Comparison of ENCODE assay signal across 30 cellular contexts in the genomic region with DNA sequence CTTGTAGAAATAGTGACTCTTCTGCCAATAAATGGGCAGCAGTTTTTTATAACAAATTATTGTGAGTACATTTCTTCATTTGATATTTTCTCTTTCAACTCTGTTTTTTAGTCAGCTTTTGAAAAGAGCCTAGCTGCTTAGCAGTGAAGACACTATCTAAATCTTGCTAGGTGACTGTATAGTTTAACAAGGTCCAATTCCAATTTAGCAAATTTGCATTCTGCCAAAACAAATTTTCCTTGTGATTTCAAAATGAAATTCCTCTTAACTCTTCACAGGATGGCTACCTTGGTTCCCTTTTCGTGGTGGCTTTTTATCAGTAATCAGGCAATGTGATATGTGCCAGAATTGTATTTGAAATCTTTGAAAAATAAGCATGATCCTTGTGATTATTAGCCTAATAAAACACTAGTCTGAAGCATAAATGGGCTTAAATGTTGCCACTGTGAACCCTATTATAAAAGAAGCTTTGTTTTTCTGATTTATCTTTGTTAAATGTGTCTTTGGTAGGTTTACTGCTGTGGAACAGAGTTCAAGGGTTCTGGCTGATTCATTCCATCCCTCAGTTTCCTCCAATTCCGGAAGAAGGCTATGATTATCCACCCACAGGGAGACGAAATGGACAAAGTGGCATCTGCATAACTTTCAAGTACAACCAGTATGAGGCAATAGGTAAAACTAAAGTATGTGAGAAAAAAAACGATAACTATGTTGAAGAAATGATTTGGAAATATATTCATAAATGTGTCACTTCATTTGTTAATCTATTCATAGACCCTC. TPM values are rescaled to one million over a fixed set of nuclear protein-coding genes. Genes with fewer than 3 reads are reported as not detected.
"Had no signal": no experiment of that assay in that cellular context is flagged by ENCODE, and none has a peak within 500 bp of the region (broad histone marks: within the 10 kb centered on the region; RNA-seq: fewer than 3 reads in every experiment).

No MANE protein-coding gene starts in this region.

- H3K27ac ChIP-seq: adrenal gland, ascending aorta, brain microvascular endothelial cell, esophagus squamous epithelium, heart right ventricle, lower lobe of right lung, neutrophil, pancreas, psoas muscle, right atrium auricular region, skin epidermis, testis, vagina had no signal

- H3K9me3 ChIP-seq: adrenal gland, ascending aorta, esophagus squamous epithelium, heart right ventricle, lower lobe of right lung, neutrophil, pancreas, psoas muscle, right atrium auricular region, testis, vagina had no signal

- H3K27ac Mint-ChIP-seq: activated B cell treated with CpG ODN at 0.5 μM for 24 hours; activated CD4-positive, alpha-beta T cell treated with anti-CD3 and anti-CD28 coated beads for 36 hours; activated naive CD8-positive, alpha-beta T cell; activated T-helper 2 cell treated with anti-CD3 and anti-CD28 coated beads, Interferon-gamma antibody, Interleukin-2, Interleukin-4, amounts not matched to agents 10 μg/mL and 5 μg/mL and 100 μg/mL, durations not matched to agents 14 hours and 24 hours and 36 hours; naive thymus-derived CD8-positive, alpha-beta T cell had no signal

- H3K9me3 Mint-ChIP-seq: activated B cell treated with CpG ODN at 0.5 μM for 24 hours; activated T-cell treated with anti-CD3 and anti-CD28 coated beads, Interleukin-2, amount 50 U/mL, for 4 hours; activated T-helper 2 cell treated with anti-CD3 and anti-CD28 coated beads, Interferon-gamma antibody, Interleukin-2, Interleukin-4, amounts not matched to agents 10 μg/mL and 5 μg/mL and 100 μg/mL, durations not matched to agents 14 hours and 24 hours and 36 hours; naive thymus-derived CD8-positive, alpha-beta T cell had no signal

- FAIRE-seq: colon, keratinocyte, TTC549 had no signal

- DNase-seq: activated B cell treated with CpG ODN at 0.5 μM for 24 hours; activated CD4-positive, alpha-beta T cell treated with anti-CD3 and anti-CD28 coated beads for 36 hours; activated CD4-positive, alpha-beta T cell treated with anti-CD3 and anti-CD28 coated beads, Interleukin-2, amount 50 U/mL, for 4 hours; activated CD8-positive, alpha-beta memory T cell treated with anti-CD3 and anti-CD28 coated beads for 24 hours; activated CD8-positive, alpha-beta memory T cell treated with anti-CD3 and anti-CD28 coated beads, Interleukin-2, amount 50 U/mL, for 4 hours; activated naive CD4-positive, alpha-beta T cell; activated T-cell treated with anti-CD3 and anti-CD28 coated beads, Interleukin-2, amount 50 U/mL, for 4 hours; adrenal gland; brain microvascular endothelial cell; central memory CD4-positive, alpha-beta T cell; esophagus squamous epithelium; heart right ventricle; lower lobe of right lung; naive thymus-derived CD8-positive, alpha-beta T cell; pancreas; psoas muscle; stimulated activated CD4-positive, alpha-beta T cell treated with anti-CD3 and anti-CD28 coated beads, Interleukin-2, amount 100 ng/mL, for 24 hours; stimulated activated naive CD4-positive, alpha-beta T cell; T-helper 1 cell; testis had no signal

- H3K36me3 ChIP-seq: adrenal gland, ascending aorta, brain microvascular endothelial cell, esophagus squamous epithelium, heart right ventricle, lower lobe of right lung, neutrophil, pancreas, right atrium auricular region, vagina had no signal

- H3K4me3 Mint-ChIP-seq: activated B cell treated with CpG ODN at 0.5 μM for 24 hours; activated CD4-positive, alpha-beta T cell treated with anti-CD3 and anti-CD28 coated beads for 36 hours; activated naive CD8-positive, alpha-beta T cell; activated T-cell treated with anti-CD3 and anti-CD28 coated beads, Interleukin-2, amount 50 U/mL, for 4 hours; naive thymus-derived CD8-positive, alpha-beta T cell had no signal

- H3K27me3 ChIP-seq: adrenal gland, ascending aorta, brain microvascular endothelial cell, esophagus squamous epithelium, heart right ventricle, neutrophil, pancreas, right atrium auricular region, testis, vagina had no signal

- H3K36me3 Mint-ChIP-seq: activated naive CD8-positive, alpha-beta T cell; naive thymus-derived CD8-positive, alpha-beta T cell had no signal

- H3K4me3 ChIP-seq: adrenal gland, ascending aorta, esophagus squamous epithelium, heart right ventricle, lower lobe of right lung, pancreas, psoas muscle, right atrium auricular region, skin epidermis, testis, vagina had no signal

- ATAC-seq: activated CD4-positive, alpha-beta T cell treated with anti-CD3 and anti-CD28 coated beads for 36 hours; activated T-cell treated with anti-CD3 and anti-CD28 coated beads, Interleukin-2, amount 50 U/mL, for 4 hours; heart right ventricle; naive thymus-derived CD8-positive, alpha-beta T cell; psoas muscle had no signal

- H3K4me1 ChIP-seq: esophagus squamous epithelium, right atrium auricular region, vagina had no signal

- H3K27me3 Mint-ChIP-seq: activated B cell treated with CpG ODN at 0.5 μM for 24 hours; activated CD4-positive, alpha-beta T cell treated with anti-CD3 and anti-CD28 coated beads for 36 hours; activated naive CD8-positive, alpha-beta T cell; naive thymus-derived CD8-positive, alpha-beta T cell had no signal

- H3K4me1 Mint-ChIP-seq: activated B cell treated with CpG ODN at 0.5 μM for 24 hours; activated CD4-positive, alpha-beta T cell treated with anti-CD3 and anti-CD28 coated beads for 36 hours; naive thymus-derived CD8-positive, alpha-beta T cell had no signal

RNA-seq across cellular contexts. Expression of a gene that starts 12.2 kb away (rescaled TPM):
- total RNA-seq: activated B cell treated with CpG ODN at 0.5 μM for 24 hours; activated CD4-positive, alpha-beta T cell treated with anti-CD3 and anti-CD28 coated beads for 36 hours; activated T-cell treated with anti-CD3 and anti-CD28 coated beads, Interleukin-2, amount 50 U/mL, for 4 hours; activated T-helper 2 cell treated with anti-CD3 and anti-CD28 coated beads, Interferon-gamma antibody, Interleukin-2, Interleukin-4, amounts not matched to agents 10 μg/mL and 5 μg/mL and 100 μg/mL, durations not matched to agents 14 hours and 24 hours and 36 hours; ascending aorta; esophagus squamous epithelium; naive thymus-derived CD8-positive, alpha-beta T cell; right atrium auricular region; vagina had no signal
- polyA plus RNA-seq: heart right ventricle; keratinocyte; naive thymus-derived CD8-positive, alpha-beta T cell had no signal
